1 cellular context compared by ENCODE assay signal in genomic region chr20:50790651-50791277, GRCh38.
TF ChIP-seq lines count a peak whose summit lies in the region.

No MANE protein-coding gene starts in this region.

TF ChIP-seq in HepG2, 621 proteins besides CTCF, POLR2A, EP300 and RAD21 (continued from another document and continues in another):
- TF ChIP-seq, protein P1, sequence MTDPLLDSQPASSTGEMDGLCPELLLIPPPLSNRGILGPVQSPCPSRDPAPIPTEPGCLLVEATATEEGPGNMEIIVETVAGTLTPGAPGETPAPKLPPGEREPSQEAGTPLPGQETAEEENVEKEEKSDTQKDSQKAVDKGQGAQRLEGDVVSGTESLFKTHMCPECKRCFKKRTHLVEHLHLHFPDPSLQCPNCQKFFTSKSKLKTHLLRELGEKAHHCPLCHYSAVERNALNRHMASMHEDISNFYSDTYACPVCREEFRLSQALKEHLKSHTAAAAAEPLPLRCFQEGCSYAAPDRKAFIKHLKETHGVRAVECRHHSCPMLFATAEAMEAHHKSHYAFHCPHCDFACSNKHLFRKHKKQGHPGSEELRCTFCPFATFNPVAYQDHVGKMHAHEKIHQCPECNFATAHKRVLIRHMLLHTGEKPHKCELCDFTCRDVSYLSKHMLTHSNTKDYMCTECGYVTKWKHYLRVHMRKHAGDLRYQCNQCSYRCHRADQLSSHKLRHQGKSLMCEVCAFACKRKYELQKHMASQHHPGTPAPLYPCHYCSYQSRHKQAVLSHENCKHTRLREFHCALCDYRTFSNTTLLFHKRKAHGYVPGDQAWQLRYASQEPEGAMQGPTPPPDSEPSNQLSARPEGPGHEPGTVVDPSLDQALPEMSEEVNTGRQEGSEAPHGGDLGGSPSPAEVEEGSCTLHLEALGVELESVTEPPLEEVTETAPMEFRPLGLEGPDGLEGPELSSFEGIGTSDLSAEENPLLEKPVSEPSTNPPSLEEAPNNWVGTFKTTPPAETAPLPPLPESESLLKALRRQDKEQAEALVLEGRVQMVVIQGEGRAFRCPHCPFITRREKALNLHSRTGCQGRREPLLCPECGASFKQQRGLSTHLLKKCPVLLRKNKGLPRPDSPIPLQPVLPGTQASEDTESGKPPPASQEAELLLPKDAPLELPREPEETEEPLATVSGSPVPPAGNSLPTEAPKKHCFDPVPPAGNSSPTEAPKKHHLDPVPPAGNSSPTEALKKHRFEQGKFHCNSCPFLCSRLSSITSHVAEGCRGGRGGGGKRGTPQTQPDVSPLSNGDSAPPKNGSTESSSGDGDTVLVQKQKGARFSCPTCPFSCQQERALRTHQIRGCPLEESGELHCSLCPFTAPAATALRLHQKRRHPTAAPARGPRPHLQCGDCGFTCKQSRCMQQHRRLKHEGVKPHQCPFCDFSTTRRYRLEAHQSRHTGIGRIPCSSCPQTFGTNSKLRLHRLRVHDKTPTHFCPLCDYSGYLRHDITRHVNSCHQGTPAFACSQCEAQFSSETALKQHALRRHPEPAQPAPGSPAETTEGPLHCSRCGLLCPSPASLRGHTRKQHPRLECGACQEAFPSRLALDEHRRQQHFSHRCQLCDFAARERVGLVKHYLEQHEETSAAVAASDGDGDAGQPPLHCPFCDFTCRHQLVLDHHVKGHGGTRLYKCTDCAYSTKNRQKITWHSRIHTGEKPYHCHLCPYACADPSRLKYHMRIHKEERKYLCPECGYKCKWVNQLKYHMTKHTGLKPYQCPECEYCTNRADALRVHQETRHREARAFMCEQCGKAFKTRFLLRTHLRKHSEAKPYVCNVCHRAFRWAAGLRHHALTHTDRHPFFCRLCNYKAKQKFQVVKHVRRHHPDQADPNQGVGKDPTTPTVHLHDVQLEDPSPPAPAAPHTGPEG (CRISPR knock-in tag; IDR thresholded peaks at IDR 0.05) = peak; percentile 89; the same call in 1 of the 2 replicates
- TF ChIP-seq GABPB1 (CRISPR knock-in tag; IDR thresholded peaks at IDR 0.05) (peak; percentile 84), JUNB (CRISPR knock-in tag; IDR thresholded peaks at IDR 0.05; ENCODE audit: borderline replicate concordance) (no peak), MZF1 (CRISPR knock-in tag; IDR thresholded peaks at IDR 0.05; ENCODE audit: borderline replicate concordance) (peak; percentile 97; the same call in 1 of the 2 replicates), MED13 (CRISPR knock-in tag; IDR thresholded peaks at IDR 0.05) (peak; percentile 85), CREB1 (IDR thresholded peaks at IDR 0.05) (no peak), CREB1 (CRISPR knock-in tag; IDR thresholded peaks at IDR 0.05) (no peak), ZSCAN25 (CRISPR knock-in tag; IDR thresholded peaks at IDR 0.05) (peak; percentile 88), ATRX (CRISPR knock-in tag; IDR thresholded peaks at IDR 0.05; ENCODE audit: borderline replicate concordance) (no peak), ZFP36L1 (CRISPR knock-in tag; IDR thresholded peaks at IDR 0.05) (no peak), NCOA2 (CRISPR knock-in tag; IDR thresholded peaks at IDR 0.05) (peak; percentile 68; the same call in 1 of the 2 replicates), ZNF770 (CRISPR knock-in tag; IDR thresholded peaks at IDR 0.05) (peak; percentile 89), NFYC (CRISPR knock-in tag; IDR thresholded peaks at IDR 0.05) (peak; percentile 35; the same call in 1 of the 2 replicates), USF2 (IDR thresholded peaks at IDR 0.05; ENCODE audit: low read depth, low read length) (no peak), USF2 (CRISPR knock-in tag; IDR thresholded peaks at IDR 0.05; ENCODE audit: borderline replicate concordance) (no peak; the same call in 1 of the 2 replicates), ETV6 (CRISPR knock-in tag; conservative IDR thresholded peaks at IDR 0.05) (peak; percentile 95; the same call in 1 of the 2 replicates), ZNF639 (CRISPR knock-in tag; conservative IDR thresholded peaks at IDR 0.05) (peak; percentile 70; the same call in 1 of the 2 replicates), ADNP (CRISPR knock-in tag; IDR thresholded peaks at IDR 0.05) (peak; percentile 69; the same call in 1 of the 2 replicates), REXO4 (CRISPR knock-in tag; IDR thresholded peaks at IDR 0.05; ENCODE audit: borderline replicate concordance) (no peak), NCOR1 (IDR thresholded peaks at IDR 0.05; ENCODE audit: borderline replicate concordance, low read length) (no peak), ZNF678 (CRISPR knock-in tag; IDR thresholded peaks at IDR 0.05) (no peak), ZNF567 (CRISPR knock-in tag; IDR thresholded peaks at IDR 0.05; ENCODE audit: borderline replicate concordance) (peak; percentile 95), YY1 (IDR thresholded peaks at IDR 0.05; ENCODE audit: insufficient read depth, insufficient replicate concordance, low read depth, low read length) (peak; percentile 81), ZNF557 (CRISPR knock-in tag; IDR thresholded peaks at IDR 0.05) (peak; percentile 93; the same call in 1 of the 2 replicates), TEAD3 (CRISPR knock-in tag; optimal IDR thresholded peaks at IDR 0.05; ENCODE audit: borderline replicate concordance) (peak; percentile 100), HINFP (CRISPR knock-in tag; IDR thresholded peaks at IDR 0.05; ENCODE audit: low read depth) (peak; percentile 95), ZNF234 (CRISPR knock-in tag; conservative IDR thresholded peaks at IDR 0.05) (0 out of 2 replicates have a peak, but pooled peaks have one; percentile 53), SPEN (CRISPR knock-in tag; IDR thresholded peaks at IDR 0.05; ENCODE audit: low read depth) (peak; percentile 97), HNF1B (CRISPR knock-in tag; IDR thresholded peaks at IDR 0.05) (peak; percentile 93), KAT7 (CRISPR knock-in tag; IDR thresholded peaks at IDR 0.05; ENCODE audit: borderline replicate concordance) (peak; percentile 82; the same call in 1 of the 2 replicates), ZNF776 (CRISPR knock-in tag; IDR thresholded peaks at IDR 0.05) (no peak), DMAP1 (CRISPR knock-in tag; IDR thresholded peaks at IDR 0.05) (peak; percentile 99), BATF2 (CRISPR knock-in tag; IDR thresholded peaks at IDR 0.05) (no peak), PRPF4 (IDR thresholded peaks at IDR 0.05; ENCODE audit: low read depth, low read length, poor library complexity, severe bottlenecking) (no peak), ZFP90 (CRISPR knock-in tag; IDR thresholded peaks at IDR 0.05; ENCODE audit: borderline replicate concordance) (peak; percentile 99), MYC (CRISPR knock-in tag; IDR thresholded peaks at IDR 0.05; ENCODE audit: borderline replicate concordance) (peak; percentile 94)
- TF ChIP-seq, protein P2, sequence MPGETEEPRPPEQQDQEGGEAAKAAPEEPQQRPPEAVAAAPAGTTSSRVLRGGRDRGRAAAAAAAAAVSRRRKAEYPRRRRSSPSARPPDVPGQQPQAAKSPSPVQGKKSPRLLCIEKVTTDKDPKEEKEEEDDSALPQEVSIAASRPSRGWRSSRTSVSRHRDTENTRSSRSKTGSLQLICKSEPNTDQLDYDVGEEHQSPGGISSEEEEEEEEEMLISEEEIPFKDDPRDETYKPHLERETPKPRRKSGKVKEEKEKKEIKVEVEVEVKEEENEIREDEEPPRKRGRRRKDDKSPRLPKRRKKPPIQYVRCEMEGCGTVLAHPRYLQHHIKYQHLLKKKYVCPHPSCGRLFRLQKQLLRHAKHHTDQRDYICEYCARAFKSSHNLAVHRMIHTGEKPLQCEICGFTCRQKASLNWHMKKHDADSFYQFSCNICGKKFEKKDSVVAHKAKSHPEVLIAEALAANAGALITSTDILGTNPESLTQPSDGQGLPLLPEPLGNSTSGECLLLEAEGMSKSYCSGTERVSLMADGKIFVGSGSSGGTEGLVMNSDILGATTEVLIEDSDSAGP (CRISPR knock-in tag; IDR thresholded peaks at IDR 0.05; ENCODE audit: borderline replicate concordance) = peak; percentile 96
- TF ChIP-seq, protein P3, sequence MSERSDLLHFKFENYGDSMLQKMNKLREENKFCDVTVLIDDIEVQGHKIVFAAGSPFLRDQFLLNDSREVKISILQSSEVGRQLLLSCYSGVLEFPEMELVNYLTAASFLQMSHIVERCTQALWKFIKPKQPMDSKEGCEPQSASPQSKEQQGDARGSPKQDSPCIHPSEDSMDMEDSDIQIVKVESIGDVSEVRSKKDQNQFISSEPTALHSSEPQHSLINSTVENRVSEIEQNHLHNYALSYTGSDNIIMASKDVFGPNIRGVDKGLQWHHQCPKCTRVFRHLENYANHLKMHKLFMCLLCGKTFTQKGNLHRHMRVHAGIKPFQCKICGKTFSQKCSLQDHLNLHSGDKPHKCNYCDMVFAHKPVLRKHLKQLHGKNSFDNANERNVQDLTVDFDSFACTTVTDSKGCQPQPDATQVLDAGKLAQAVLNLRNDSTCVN (CRISPR knock-in tag; IDR thresholded peaks at IDR 0.05; ENCODE audit: borderline replicate concordance) = peak; percentile 88
- TF ChIP-seq, protein P4, sequence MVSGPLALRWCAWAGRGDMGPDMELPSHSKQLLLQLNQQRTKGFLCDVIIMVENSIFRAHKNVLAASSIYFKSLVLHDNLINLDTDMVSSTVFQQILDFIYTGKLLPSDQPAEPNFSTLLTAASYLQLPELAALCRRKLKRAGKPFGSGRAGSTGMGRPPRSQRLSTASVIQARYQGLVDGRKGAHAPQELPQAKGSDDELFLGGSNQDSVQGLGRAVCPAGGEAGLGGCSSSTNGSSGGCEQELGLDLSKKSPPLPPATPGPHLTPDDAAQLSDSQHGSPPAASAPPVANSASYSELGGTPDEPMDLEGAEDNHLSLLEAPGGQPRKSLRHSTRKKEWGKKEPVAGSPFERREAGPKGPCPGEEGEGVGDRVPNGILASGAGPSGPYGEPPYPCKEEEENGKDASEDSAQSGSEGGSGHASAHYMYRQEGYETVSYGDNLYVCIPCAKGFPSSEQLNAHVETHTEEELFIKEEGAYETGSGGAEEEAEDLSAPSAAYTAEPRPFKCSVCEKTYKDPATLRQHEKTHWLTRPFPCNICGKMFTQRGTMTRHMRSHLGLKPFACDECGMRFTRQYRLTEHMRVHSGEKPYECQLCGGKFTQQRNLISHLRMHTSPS (CRISPR knock-in tag; IDR thresholded peaks at IDR 0.05; ENCODE audit: low read depth) = peak; percentile 90
